In the genomic region with DNA sequence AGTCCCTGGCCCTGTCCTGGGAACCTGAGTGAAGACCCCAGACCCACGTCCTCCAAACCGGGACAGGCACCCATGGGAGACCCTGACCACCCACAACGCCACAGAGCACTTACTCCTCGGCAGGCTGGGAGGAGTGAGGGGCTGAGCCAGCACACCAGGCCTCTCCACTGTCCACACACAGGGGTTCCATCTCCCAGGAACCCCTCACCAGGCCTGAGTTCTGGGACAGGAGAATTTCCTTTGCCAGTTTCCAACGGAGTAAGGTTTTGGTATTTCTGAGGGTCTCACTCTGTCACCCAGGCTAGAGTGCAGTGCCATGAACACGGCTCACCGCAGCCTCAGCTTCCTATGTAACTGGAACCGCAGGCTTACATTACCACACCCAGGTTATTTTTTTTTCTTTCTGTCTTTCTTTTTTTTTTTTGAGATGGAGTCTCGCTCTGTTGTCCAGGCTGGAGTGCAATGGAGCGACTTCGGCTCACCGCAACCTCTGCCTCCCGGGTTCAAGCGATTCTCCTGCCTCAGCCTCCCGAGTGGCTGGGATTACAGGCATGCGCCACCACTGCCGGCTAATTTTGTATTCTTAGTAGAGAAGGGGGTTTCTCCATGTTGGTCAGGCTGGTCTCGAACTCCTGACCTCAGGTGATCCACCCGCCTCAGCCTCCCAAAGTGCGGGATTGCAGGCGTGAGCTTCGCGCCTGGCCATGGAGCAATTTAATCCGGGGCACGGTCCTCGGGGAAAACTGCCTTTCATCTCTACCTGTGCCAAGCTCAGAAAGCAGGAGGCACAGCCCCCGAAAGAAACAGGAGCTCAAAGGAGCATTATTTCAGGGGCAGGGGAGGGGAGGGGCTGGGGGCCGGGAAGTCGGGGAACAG, we compare ENCODE assay signal across 8 cellular contexts. TPM values are rescaled to one million over a fixed set of nuclear protein-coding genes. Genes with fewer than 3 reads are reported as not detected.
DNase-seq lines count a peak whose midpoint lies in the region; ATAC-seq and TF ChIP-seq lines count a peak whose summit lies in the region.

No MANE protein-coding gene starts in this region.

- H3K27ac ChIP-seq in SU-DHL-6 (ENCODE audit: low read depth, low read length) (no peak overlapping the region), fibroblast of lung (ENCODE audit: insufficient read depth, low read length) (no peak overlapping the region), psoas muscle (no peak overlapping the region)

- DNase-seq in GM12865 (ENCODE audit: low read depth) (no peak), fibroblast of lung (ENCODE audit: low read depth in 2 of 2) (no peak), psoas muscle (no peak), DMS79 treated with DMSO at 0.1 percent for 48 hours (lab: John Stamatoyannopoulos, UW) (no peak), NK-92 (lab: John Stamatoyannopoulos, UW; ENCODE audit: unreplicated experiment) (no peak), NCI-H345 treated with DMSO at 0.1 percent for 48 hours (lab: John Stamatoyannopoulos, UW; ENCODE audit: unreplicated experiment) (no peak), cerebellum (ENCODE audit: low spot score) (no peak)

- peaks cover 11% of the 10 kb centered on the region for H3F3A ChIP-seq in SU-DHL-6 (ENCODE audit: insufficient read depth)

- H3K9me2 ChIP-seq in SU-DHL-6 (replicated peaks; ENCODE audit: insufficient read depth, low read length): no peaks in the 10 kb centered on the region

- no peak for ATAC-seq in psoas muscle

- no peaks in the 10 kb centered on the region for H3K4me1 ChIP-seq in fibroblast of lung (ENCODE audit: control insufficient read depth, extremely low read depth, insufficient read depth, low read length)
- H3K4me1 ChIP-seq in psoas muscle: peaks cover 27% of the 10 kb centered on the region

- H3K36me3 ChIP-seq in SU-DHL-6 (ENCODE audit: low read length) (no peaks in the 10 kb centered on the region), fibroblast of lung (ENCODE audit: control insufficient read depth, insufficient read depth, low read length) (peaks cover 9% of the 10 kb centered on the region), psoas muscle (ENCODE audit: insufficient read depth in 1 of 2, low read depth in 1 of 2) (peaks cover 0 to 21% of the 10 kb centered on the region in 2 donors)

- H2AFZ ChIP-seq in SU-DHL-6 (ENCODE audit: low read depth, low read length, severe bottlenecking): no peak overlapping the region
- no peak overlapping the region for H2AFZ ChIP-seq in fibroblast of lung (ENCODE audit: low read length)

- H3K4me3 ChIP-seq in GM12865 (ENCODE audit: low read depth, low read length) (peak overlapping the region; percentile 88), SU-DHL-6 (ENCODE audit: insufficient read depth, low read length, poor library complexity, severe bottlenecking) (no peak overlapping the region), fibroblast of lung (replicated peaks in 1 of 4; ENCODE audit: control extremely low read depth in 1 of 4, insufficient read depth in 1 of 4, low read depth in 3 of 4, low read length in 4 of 4) (peak overlapping the region; percentile 64 to 92 (median 75)), psoas muscle (peak overlapping the region; percentile 94)

- peak overlapping the region; percentile 65 for H3K4me2 ChIP-seq in SU-DHL-6 (ENCODE audit: low read depth, low read length, poor library complexity, severe bottlenecking)
- H3K4me2 ChIP-seq in fibroblast of lung (ENCODE audit: extremely low read depth, insufficient read depth, low read length): peak overlapping the region; percentile 35

- 73 to 77% (median 75%) methylated on average over 28 to 29 of the region's 29 CpGs for WGBS in psoas muscle, 3 donors

- H3K27me3 ChIP-seq in SU-DHL-6 (ENCODE audit: low read length) (no peaks in the 10 kb centered on the region), fibroblast of lung (ENCODE audit: control insufficient read depth, insufficient read depth, low read length) (no peaks in the 10 kb centered on the region), psoas muscle (ENCODE audit: insufficient read depth in 3 of 3, low read length in 2 of 3) (no peaks in the 10 kb centered on the region)

- TF ChIP-seq CTCF in GM12865 (IDR thresholded peaks at IDR 0.05; ENCODE audit: insufficient read depth, low read depth, low read length, missing control alignments): no peak
- no peak for TF ChIP-seq CTCF in SU-DHL-6 (IDR thresholded peaks at IDR 0.05; ENCODE audit: insufficient read depth, low read length, poor library complexity, severe bottlenecking)
- TF ChIP-seq CTCF in fibroblast of lung (conservative IDR thresholded peaks at IDR 0.05 in 1 of 2, IDR thresholded peaks at IDR 0.05 in 1 of 2; ENCODE audit: low read depth in 1 of 2, low read length in 2 of 2): no peak
- TF ChIP-seq CTCF in psoas muscle (IDR thresholded peaks at IDR 0.05): no peak

- H3K9me3 ChIP-seq in SU-DHL-6 (ENCODE audit: insufficient read depth, low read length): no peaks in the 10 kb centered on the region
- no peaks in the 10 kb centered on the region for H3K9me3 ChIP-seq in fibroblast of lung (ENCODE audit: control insufficient read depth, insufficient read depth, low read depth, low read length)
- no peaks in the 10 kb centered on the region for H3K9me3 ChIP-seq in psoas muscle

- H4K20me1 ChIP-seq in SU-DHL-6 (ENCODE audit: low read depth, low read length) (no peaks in the 10 kb centered on the region), fibroblast of lung (ENCODE audit: control insufficient read depth, extremely low read depth, insufficient read depth, low read length) (no peaks in the 10 kb centered on the region)

- intact Hi-C loops in psoas muscle (cut with DNase I): no loop called here

- H3K79me2 ChIP-seq in SU-DHL-6 (ENCODE audit: insufficient read depth, low read length) (peaks cover 3% of the 10 kb centered on the region; the same call in 1 of the 2 replicates), fibroblast of lung (ENCODE audit: control insufficient read depth, insufficient read depth, low read length) (peaks cover 14% of the 10 kb centered on the region)

- peak overlapping the region; percentile 89; the same call in 1 of the 2 replicates for H3K9ac ChIP-seq in SU-DHL-6 (ENCODE audit: low read length)
- H3K9ac ChIP-seq in fibroblast of lung (ENCODE audit: insufficient read depth, low read length): peak overlapping the region; percentile 70

RNA-seq across cellular contexts. Expression of a gene that starts 1.6 kb away (rescaled TPM):
- total RNA-seq in fibroblast of lung: 48.8 and 82.7 TPM in 2 replicates
- 46.2 and 73.2 TPM in 2 replicates for polyA plus RNA-seq in fibroblast of lung
- polyA plus RNA-seq in fibroblast of lung (2012): 63.8 and 83.4 TPM in 2 replicates
- 132 and 193 TPM in 2 replicates for polyA minus RNA-seq in fibroblast of lung (ENCODE audit: low replicate concordance)
- total RNA-seq in psoas muscle: 10 to 100 TPM; 27.2 to 34.7 (median 32.2) TPM
- polyA plus RNA-seq in psoas muscle: 10 to 100 TPM; 26.0 to 46.9 (median 42.1) TPM
- 17.5 TPM for total RNA-seq in cerebellum

RNA-seq across cellular contexts. Expression of a gene that starts 9.9 kb away (rescaled TPM):
- total RNA-seq in fibroblast of lung: 53.7 and 65.2 TPM in 2 replicates
- polyA plus RNA-seq in fibroblast of lung: 86.5 and 133 TPM in 2 replicates
- polyA plus RNA-seq in fibroblast of lung (2012): 108 and 151 TPM in 2 replicates
- polyA minus RNA-seq in fibroblast of lung (ENCODE audit: low replicate concordance): 84.8 and 123 TPM in 2 replicates
- 10 to 100 TPM; 55.4 to 68.8 (median 55.9) TPM for total RNA-seq in psoas muscle
- 100 to 1,000 TPM in 1 of 3 donors, 10 to 100 TPM in 2; 67.1 to 126 (median 86.8) TPM for polyA plus RNA-seq in psoas muscle
- 26.2 TPM for total RNA-seq in cerebellum

RNA-seq across cellular contexts. Expression of a gene that starts 16.8 kb away (rescaled TPM):
- 51.9 and 71.7 TPM in 2 replicates for total RNA-seq in fibroblast of lung
- 114 and 121 TPM in 2 replicates for polyA plus RNA-seq in fibroblast of lung
- polyA plus RNA-seq in fibroblast of lung (2012): 234 and 273 TPM in 2 replicates
- polyA minus RNA-seq in fibroblast of lung (ENCODE audit: low replicate concordance): 62.2 and 122 TPM in 2 replicates
- total RNA-seq in psoas muscle: 10 to 100 TPM; 19.5 to 39.7 (median 29.6) TPM
- polyA plus RNA-seq in psoas muscle: 10 to 100 TPM; 16.0 to 30.7 (median 22.7) TPM
- 19.1 TPM for total RNA-seq in cerebellum

RNA-seq across cellular contexts. Expression of a gene that starts 21.5 kb away (rescaled TPM):
- total RNA-seq in fibroblast of lung (6.4 and 12.1 TPM in 2 replicates), psoas muscle (10 to 100 TPM; 13.9 to 22.9 (median 19.6) TPM), cerebellum (5.6 TPM)
- polyA plus RNA-seq in fibroblast of lung (10.8 and 12.0 TPM in 2 replicates), psoas muscle (10 to 100 TPM; 14.1 to 18.1 (median 15.8) TPM)
- 19.1 and 20.9 TPM in 2 replicates for polyA plus RNA-seq in fibroblast of lung (2012)
- polyA minus RNA-seq in fibroblast of lung (ENCODE audit: low replicate concordance): 9.7 and 25.1 TPM in 2 replicates

RNA-seq across cellular contexts. Expression of a gene that starts 27.7 kb away (rescaled TPM):
- total RNA-seq in fibroblast of lung (18.2 and 18.7 TPM in 2 replicates), psoas muscle (10 to 100 TPM; 12.1 to 23.2 (median 22.8) TPM), cerebellum (16.4 TPM)
- polyA plus RNA-seq in fibroblast of lung (5.1 and 7.2 TPM in 2 replicates), psoas muscle (10 to 100 TPM; 23.5 to 32.3 (median 29.5) TPM)
- polyA plus RNA-seq in fibroblast of lung (2012): 8.3 and 10.7 TPM in 2 replicates
- polyA minus RNA-seq in fibroblast of lung (ENCODE audit: low replicate concordance): 6.5 and 7.4 TPM in 2 replicates
